8 cellular contexts compared by ENCODE assay signal in genomic region chr11:63613517-63614135, GRCh38. TPM values are rescaled to one million over a fixed set of nuclear protein-coding genes. Genes with fewer than 3 reads are reported as not detected.
DNase-seq lines count a peak whose midpoint lies in the region; ATAC-seq, FAIRE-seq and TF ChIP-seq lines count a peak whose summit lies in the region.

No MANE protein-coding gene starts in this region.

- ATAC-seq in mucosa of descending colon, result peak; percentile 51

- H3K4me3 ChIP-seq in HUES48 (ENCODE audit: low read depth, low read length) (peak overlapping the region; percentile 74), epithelial cell of esophagus (ENCODE audit: low read length) (peak overlapping the region; percentile 43), mucosa of descending colon (peak overlapping the region; percentile 30), stomach (peak overlapping the region; percentile 56 to 81 (median 78))

- 0 to 2% (median 1%) methylated on average over 23 to 45 of the region's 45 CpGs for WGBS in stomach, 5 donors

- TF ChIP-seq POLR2A in stomach (IDR thresholded peaks at IDR 0.05), result no peak

- no peak for TF ChIP-seq CTCF in epithelial cell of esophagus (IDR thresholded peaks at IDR 0.05; ENCODE audit: insufficient read depth, low read depth, low read length, missing control alignments)
- TF ChIP-seq CTCF in mucosa of descending colon (IDR thresholded peaks at IDR 0.05), result no peak
- TF ChIP-seq CTCF in stomach (IDR thresholded peaks at IDR 0.05), result no peak

- DNase-seq in activated T-cell treated with anti-CD3 and anti-CD28 coated beads for 4 hours (peak; percentile 5), epithelial cell of esophagus (ENCODE audit: low read depth) (no peak), mucosa of descending colon (peak; percentile 37 to 75 (median 54)), stomach (peak; percentile 44), GM19239 (ENCODE audit: insufficient read length, low spot score) (no peak), SW 1271 (lab: John Stamatoyannopoulos, UW) (no peak)

- intact Hi-C loops in mucosa of descending colon (cut with DNase I, micrococcal nuclease), result no loop called here
- intact Hi-C loops in stomach (cut with DNase I; ENCODE audit: low total_unique reads), result no loop called here

- H3K27me3 ChIP-seq in HUES48 (ENCODE audit: control insufficient read depth, insufficient read depth, low read length) (no peaks in the 10 kb centered on the region; the same call in 1 of the 2 replicates), stomach (no peaks in the 10 kb centered on the region)

- H3K4me1 ChIP-seq in ES-I3 (ENCODE audit: insufficient read depth, low read length) (peaks cover 25% of the 10 kb centered on the region), HUES48 (ENCODE audit: control insufficient read depth, insufficient read depth, low read length) (peaks cover 40% of the 10 kb centered on the region), mucosa of descending colon (ENCODE audit: low read depth) (peaks cover 3% of the 10 kb centered on the region), stomach (peaks cover 16 to 51% (median 40%) of the 10 kb centered on the region in 4 donors)

- FAIRE-seq in GM19239 (lab: Jason Lieb, UNC), result no peak

- TF ChIP-seq EP300 in stomach (IDR thresholded peaks at IDR 0.05), result no peak

- H3K36me3 ChIP-seq in ES-I3 (ENCODE audit: insufficient read depth, low read length), result no peaks in the 10 kb centered on the region
- no peaks in the 10 kb centered on the region for H3K36me3 ChIP-seq in HUES48 (ENCODE audit: control insufficient read depth, insufficient read depth, low read length)
- H3K36me3 ChIP-seq in mucosa of descending colon (ENCODE audit: low read depth), result no peaks in the 10 kb centered on the region
- no peaks in the 10 kb centered on the region for H3K36me3 ChIP-seq in stomach

- H3K9ac ChIP-seq in ES-I3 (ENCODE audit: low read depth, low read length), result peak overlapping the region; percentile 97
- H3K9ac ChIP-seq in HUES48 (ENCODE audit: low read depth, low read length), result peak overlapping the region; percentile 43; the same call in 1 of the 2 replicates

- peak overlapping the region; percentile 16 for H3K27ac ChIP-seq in HUES48 (ENCODE audit: low read depth, low read length)
- peak overlapping the region; percentile 79 to 91 (median 84) for H3K27ac ChIP-seq in stomach

- H3K9me3 ChIP-seq in ES-I3 (ENCODE audit: control insufficient read depth, insufficient read depth, low read length), result no peaks in the 10 kb centered on the region
- no peaks in the 10 kb centered on the region for H3K9me3 ChIP-seq in HUES48 (ENCODE audit: control insufficient read depth, insufficient read depth, low read length)
- no peaks in the 10 kb centered on the region for H3K9me3 ChIP-seq in mucosa of descending colon
- H3K9me3 ChIP-seq in stomach, result no peaks in the 10 kb centered on the region

RNA-seq across cellular contexts. Expression of gene PLAAT3, which starts 0.6 kb away (rescaled TPM):
- total RNA-seq in mucosa of descending colon, result 10 to 100 TPM; 15.1 to 58.5 (median 26.7) TPM
- total RNA-seq in stomach, result 10 to 100 TPM in 3 of 5 donors, not detected in 2; 10.6 to 25.9 (median 21.0) TPM
- polyA plus RNA-seq in stomach, result 10 to 100 TPM; 51.2 to 75.0 (median 52.5) TPM

RNA-seq across cellular contexts. Expression of gene PLAAT2, which starts 50.4 kb away (rescaled TPM):
- 100 to 1,000 TPM in 1 of 3 donors, 10 to 100 TPM in 2; 44.3 to 238 (median 62.8) TPM for total RNA-seq in mucosa of descending colon
- 10 to 100 TPM in 1 of 5 donors, 1 to 10 TPM in 1, not detected in 3; 1.3 to 19.5 TPM for total RNA-seq in stomach
- polyA plus RNA-seq in stomach, result 10 to 100 TPM in 1 of 3 donors, 1 to 10 TPM in 2; 6.8 to 66.7 (median 7.6) TPM

RNA-seq across cellular contexts. Expression of gene ATL3, which starts 57.5 kb away (rescaled TPM):
- total RNA-seq in mucosa of descending colon (10 to 100 TPM; 47.5 to 87.9 (median 61.5) TPM), stomach (10 to 100 TPM; 10.1 to 99.3 (median 53.5) TPM)
- 10 to 100 TPM in 1 of 3 donors, 1 to 10 TPM in 2; 5.7 to 17.7 (median 8.0) TPM for polyA plus RNA-seq in stomach

Comparison
In these comparisons a context has a peak if more than half of its experiments do, and no peak if none do; other contexts are left out.
1. DNase-seq: peak in activated T-cell treated with anti-CD3 and anti-CD28 coated beads for 4 hours (single experiment), mucosa of descending colon (3 of 3) and stomach (single experiment); none in epithelial cell of esophagus (single experiment), GM19239 (single experiment) and SW 1271 (0 of 2).
2. Peak in every context shown above with its lines, with median percentiles within 50 percentile points of each other: H3K4me3 ChIP-seq.